Comparison of ENCODE assay signal across 8 cellular contexts in the genomic region with DNA sequence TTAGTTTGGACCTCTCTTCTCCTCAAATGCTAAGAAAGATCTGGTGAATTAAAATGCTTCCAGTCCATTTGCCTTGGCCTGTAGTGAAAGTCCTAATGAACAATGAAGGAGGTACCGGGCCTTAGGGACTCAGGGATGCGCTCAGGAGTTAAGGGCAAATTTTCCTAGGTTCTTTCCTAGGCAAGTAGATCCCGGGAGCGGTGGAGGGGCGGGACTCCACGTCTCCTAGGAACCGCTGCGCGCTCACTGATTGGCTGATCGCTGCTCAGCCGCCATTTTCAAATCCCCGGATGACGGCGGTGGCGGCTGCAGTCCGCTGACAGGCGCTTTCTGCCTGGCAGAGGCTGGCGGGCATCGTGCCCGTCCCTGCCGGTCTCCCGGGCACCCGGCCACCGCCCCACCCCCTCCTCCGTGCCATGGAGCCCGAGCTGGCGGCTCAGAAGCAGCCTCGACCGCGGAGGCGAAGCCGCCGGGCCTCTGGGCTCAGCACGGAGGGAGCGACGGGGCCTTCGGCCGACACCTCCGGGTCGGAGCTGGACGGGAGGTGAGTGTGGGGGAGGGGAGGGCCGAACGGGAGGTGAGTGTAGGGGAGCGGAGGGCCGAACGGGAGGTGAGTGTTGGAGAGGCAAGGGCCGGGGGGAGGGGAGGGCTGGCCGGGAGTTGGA.
DNase-seq lines count a peak whose midpoint lies in the region; ATAC-seq lines count a peak whose summit lies in the region.

A gene with protein sequence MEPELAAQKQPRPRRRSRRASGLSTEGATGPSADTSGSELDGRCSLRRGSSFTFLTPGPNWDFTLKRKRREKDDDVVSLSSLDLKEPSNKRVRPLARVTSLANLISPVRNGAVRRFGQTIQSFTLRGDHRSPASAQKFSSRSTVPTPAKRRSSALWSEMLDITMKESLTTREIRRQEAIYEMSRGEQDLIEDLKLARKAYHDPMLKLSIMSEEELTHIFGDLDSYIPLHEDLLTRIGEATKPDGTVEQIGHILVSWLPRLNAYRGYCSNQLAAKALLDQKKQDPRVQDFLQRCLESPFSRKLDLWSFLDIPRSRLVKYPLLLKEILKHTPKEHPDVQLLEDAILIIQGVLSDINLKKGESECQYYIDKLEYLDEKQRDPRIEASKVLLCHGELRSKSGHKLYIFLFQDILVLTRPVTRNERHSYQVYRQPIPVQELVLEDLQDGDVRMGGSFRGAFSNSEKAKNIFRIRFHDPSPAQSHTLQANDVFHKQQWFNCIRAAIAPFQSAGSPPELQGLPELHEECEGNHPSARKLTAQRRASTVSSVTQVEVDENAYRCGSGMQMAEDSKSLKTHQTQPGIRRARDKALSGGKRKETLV (plus strand): TSS at position 281 of the 665 bp plus-strand sequence. CDS start 136 bp downstream, at position 417.

- peak; percentile 44 to 55 for DNase-seq in AML-193 (lab: John Stamatoyannopoulos, UW)
- DNase-seq in NCI-H446 (lab: John Stamatoyannopoulos, UW), result peak; percentile 69 to 94
- DNase-seq in activated CD4-positive, alpha-beta T cell treated with anti-CD3 and anti-CD28 coated beads for 24 hours (ENCODE audit: low read depth in 2 of 2), result peak; percentile 53 to 65
- DNase-seq in kidney tubule cell (ENCODE audit: low spot score), result peak; percentile 92
- DNase-seq in stimulated activated CD4-positive, alpha-beta T cell treated with anti-CD3 and anti-CD28 coated beads, Interleukin-1b, Interleukin-23, amount 100 ng/mL, for 24 hours (ENCODE audit: low read depth in 4 of 4, low spot score in 1 of 4), result peak; percentile 38 to 64 (median 56)

- H3K27ac ChIP-seq in cingulate gyrus (ENCODE audit: low read depth, low read length), result peak within 1 kb of the TSS; percentile 29

- peak; percentile 98 for ATAC-seq in GM19025 (IDR thresholded peaks at IDR 0.05; ENCODE audit: low read depth, unreplicated experiment)
- ATAC-seq in HG03280 (IDR thresholded peaks at IDR 0.05; ENCODE audit: unreplicated experiment), result peak; percentile 98

Comparison
In these comparisons a context has a peak if more than half of its experiments do, and no peak if none do; other contexts are left out.
1. Peak in every context shown above with its lines: DNase-seq, ATAC-seq and H3K27ac ChIP-seq.